20 cellular contexts compared by ENCODE assay signal in genomic region chr2:176612736-176613135, GRCh38.
DNase-seq lines count a peak whose midpoint lies in the region; ATAC-seq lines count a peak whose summit lies in the region.
"Had no signal": no experiment of that assay in that cellular context is flagged by ENCODE, and none has a peak within 500 bp of the region (broad histone marks: within the 10 kb centered on the region; RNA-seq: fewer than 3 reads in every experiment).

No MANE protein-coding gene starts in this region.

- H3K4me3 Mint-ChIP-seq in activated T-cell treated with anti-CD3 and anti-CD28 coated beads, Interleukin-2, amount 50 U/mL, for 24 hours = no peak overlapping the region
- no peak overlapping the region for H3K4me3 Mint-ChIP-seq in activated T-helper 2 cell treated with anti-CD3 and anti-CD28 coated beads, Interferon-gamma antibody, Interleukin-2, Interleukin-4, amounts not matched to agents 10 μg/mL and 5 μg/mL and 100 μg/mL, durations not matched to agents 14 hours and 24 hours and 36 hours (ENCODE audit: low read depth)
- H3K4me3 Mint-ChIP-seq: activated naive CD8-positive, alpha-beta T cell treated with anti-CD3 and anti-CD28 coated beads, Interleukin-2, amount 10 ng/mL, durations not matched to agents 7 days and 5 days had no signal

- intact Hi-C loops in activated T-helper 2 cell treated with anti-CD3 and anti-CD28 coated beads, Interferon-gamma antibody, Interleukin-2, Interleukin-4, amounts not matched to agents 10 μg/mL and 5 μg/mL and 100 μg/mL, durations not matched to agents 14 hours and 24 hours and 36 hours (cut with micrococcal nuclease) = no loop called here

- H3K27ac Mint-ChIP-seq in activated T-cell treated with anti-CD3 and anti-CD28 coated beads, Interleukin-2, amount 50 U/mL, for 24 hours = no peak overlapping the region
- no peak overlapping the region for H3K27ac Mint-ChIP-seq in activated T-helper 2 cell treated with anti-CD3 and anti-CD28 coated beads, Interferon-gamma antibody, Interleukin-2, Interleukin-4, amounts not matched to agents 10 μg/mL and 5 μg/mL and 100 μg/mL, durations not matched to agents 14 hours and 24 hours and 36 hours
- H3K27ac Mint-ChIP-seq: activated naive CD8-positive, alpha-beta T cell treated with anti-CD3 and anti-CD28 coated beads, Interleukin-2, amount 10 ng/mL, durations not matched to agents 7 days and 5 days had no signal

- H3K4me1 Mint-ChIP-seq in activated T-cell treated with anti-CD3 and anti-CD28 coated beads, Interleukin-2, amount 50 U/mL, for 24 hours (ENCODE audit: low read depth) = no peaks in the 10 kb centered on the region
- H3K4me1 Mint-ChIP-seq in activated T-helper 2 cell treated with anti-CD3 and anti-CD28 coated beads, Interferon-gamma antibody, Interleukin-2, Interleukin-4, amounts not matched to agents 10 μg/mL and 5 μg/mL and 100 μg/mL, durations not matched to agents 14 hours and 24 hours and 36 hours (ENCODE audit: low read depth) = no peaks in the 10 kb centered on the region
- H3K4me1 Mint-ChIP-seq: activated naive CD8-positive, alpha-beta T cell treated with anti-CD3 and anti-CD28 coated beads, Interleukin-2, amount 10 ng/mL, durations not matched to agents 7 days and 5 days had no signal

- H3K36me3 Mint-ChIP-seq in activated T-cell treated with anti-CD3 and anti-CD28 coated beads, Interleukin-2, amount 50 U/mL, for 24 hours (ENCODE audit: low read depth) = no peaks in the 10 kb centered on the region
- no peaks in the 10 kb centered on the region for H3K36me3 Mint-ChIP-seq in activated T-helper 2 cell treated with anti-CD3 and anti-CD28 coated beads, Interferon-gamma antibody, Interleukin-2, Interleukin-4, amounts not matched to agents 10 μg/mL and 5 μg/mL and 100 μg/mL, durations not matched to agents 14 hours and 24 hours and 36 hours (ENCODE audit: low read depth)
- H3K36me3 Mint-ChIP-seq: activated naive CD8-positive, alpha-beta T cell treated with anti-CD3 and anti-CD28 coated beads, Interleukin-2, amount 10 ng/mL, durations not matched to agents 7 days and 5 days had no signal

- peak; percentile 59 for DNase-seq in DMS79 (lab: John Stamatoyannopoulos, UW)
- DNase-seq in HT1080 (ENCODE audit: low read depth) = peak; percentile 71
- DNase-seq in amniotic epithelial cell (ENCODE audit: low read depth) = peak; percentile 44
- DNase-seq in kidney tubule cell (ENCODE audit: low spot score) = peak; percentile 85
- no peak for DNase-seq in stimulated activated CD4-positive, alpha-beta T cell treated with anti-CD3 and anti-CD28 coated beads, Interleukin-4, amount 100 ng/mL, for 24 hours
- DNase-seq in activated T-cell treated with anti-CD3 and anti-CD28 coated beads, Interleukin-2, amount 50 U/mL, for 24 hours = no peak
- DNase-seq in activated T-helper 2 cell treated with anti-CD3 and anti-CD28 coated beads, Interferon-gamma antibody, Interleukin-2, Interleukin-4, amounts not matched to agents 10 μg/mL and 5 μg/mL and 100 μg/mL, durations not matched to agents 14 hours and 24 hours and 36 hours (ENCODE audit: low spot score) = no peak
- DNase-seq: activated CD4-positive, alpha-beta T cell treated with anti-CD3 and anti-CD28 coated beads for 1 hour; activated naive CD8-positive, alpha-beta T cell treated with anti-CD3 and anti-CD28 coated beads, Interleukin-2, amount 10 ng/mL, durations not matched to agents 7 days and 5 days; C1 segment of cervical spinal cord; cerebellar nuclear complex; DMS153; glutamatergic neuron; H7; kidney; NCI-H510A treated with DMSO at 0.1 percent for 48 hours; spleen; stimulated activated naive CD4-positive, alpha-beta T cell treated with Interleukin-2 at 50 U/mL for 16 hours; T-helper 2 cell had no signal

- ATAC-seq in HG03520 (IDR thresholded peaks at IDR 0.05; ENCODE audit: unreplicated experiment) = no peak

- H3K27me3 Mint-ChIP-seq in activated T-cell treated with anti-CD3 and anti-CD28 coated beads, Interleukin-2, amount 50 U/mL, for 24 hours = peaks cover 47% of the 10 kb centered on the region
- H3K27me3 Mint-ChIP-seq in activated T-helper 2 cell treated with anti-CD3 and anti-CD28 coated beads, Interferon-gamma antibody, Interleukin-2, Interleukin-4, amounts not matched to agents 10 μg/mL and 5 μg/mL and 100 μg/mL, durations not matched to agents 14 hours and 24 hours and 36 hours (ENCODE audit: low read depth) = peaks cover 18% of the 10 kb centered on the region

- H3K9me3 Mint-ChIP-seq in activated T-cell treated with anti-CD3 and anti-CD28 coated beads, Interleukin-2, amount 50 U/mL, for 24 hours = no peaks in the 10 kb centered on the region
- no peaks in the 10 kb centered on the region for H3K9me3 Mint-ChIP-seq in activated T-helper 2 cell treated with anti-CD3 and anti-CD28 coated beads, Interferon-gamma antibody, Interleukin-2, Interleukin-4, amounts not matched to agents 10 μg/mL and 5 μg/mL and 100 μg/mL, durations not matched to agents 14 hours and 24 hours and 36 hours
- H3K9me3 Mint-ChIP-seq: activated naive CD8-positive, alpha-beta T cell treated with anti-CD3 and anti-CD28 coated beads, Interleukin-2, amount 10 ng/mL, durations not matched to agents 7 days and 5 days had no signal

Comparison
In these comparisons a context has a peak if more than half of its experiments do, and no peak if none do; other contexts are left out.
1. DNase-seq: peak in DMS79 (single experiment), HT1080 (single experiment), amniotic epithelial cell (single experiment) and kidney tubule cell (single experiment); none in stimulated activated CD4-positive, alpha-beta T cell treated with anti-CD3 and anti-CD28 coated beads, Interleukin-4, amount 100 ng/mL, for 24 hours (single experiment), activated T-cell treated with anti-CD3 and anti-CD28 coated beads, Interleukin-2, amount 50 U/mL, for 24 hours (single experiment) and activated T-helper 2 cell treated with anti-CD3 and anti-CD28 coated beads, Interferon-gamma antibody, Interleukin-2, Interleukin-4, amounts not matched to agents 10 μg/mL and 5 μg/mL and 100 μg/mL, durations not matched to agents 14 hours and 24 hours and 36 hours (single experiment).